ENCODE assay signal across 14 cellular contexts in the genomic region with DNA sequence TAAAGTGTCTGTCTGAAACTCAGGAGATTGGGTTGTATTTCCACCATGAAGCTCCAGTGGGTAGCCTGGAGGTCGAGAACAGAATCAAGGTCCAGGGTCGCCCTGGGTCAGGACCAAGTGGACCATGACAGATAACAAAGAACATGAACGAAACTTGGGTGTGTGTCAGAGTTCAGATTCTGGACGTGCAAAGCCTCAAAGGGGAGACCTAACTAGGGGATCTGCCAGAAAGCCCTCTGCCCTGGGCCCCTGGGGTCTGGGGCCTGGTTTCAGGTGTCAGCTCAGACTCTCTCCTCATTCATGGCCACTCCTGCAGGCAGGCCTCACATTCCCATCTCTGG. TPM values are rescaled to one million over a fixed set of nuclear protein-coding genes. Genes with fewer than 3 reads are reported as not detected.
DNase-seq lines count a peak whose midpoint lies in the region; ATAC-seq and TF ChIP-seq lines count a peak whose summit lies in the region.
"Had no signal": no experiment of that assay in that cellular context is flagged by ENCODE, and none has a peak within 500 bp of the region (broad histone marks: within the 10 kb centered on the region; RNA-seq: fewer than 3 reads in every experiment).

No MANE protein-coding gene starts in this region.

- BruUV-seq in Calu3 (replicated peaks; lab: Mats Ljungman, UMichigan), result no TSS peak

- no peak overlapping the region for H3K4me3 Mint-ChIP-seq in Calu3 (ENCODE audit: low read depth, unreplicated experiment)

- H3K79me2 ChIP-seq in parathyroid adenoma, result peaks cover 18% of the 10 kb centered on the region

- TF ChIP-seq CTCF in NB4 (IDR thresholded peaks at IDR 0.05; ENCODE audit: low read depth, low read length), result no peak
- TF ChIP-seq CTCF in heart right ventricle (IDR thresholded peaks at IDR 0.05), result no peak
- TF ChIP-seq CTCF in parathyroid adenoma (IDR thresholded peaks at IDR 0.05), result no peak
- TF ChIP-seq CTCF in Calu3 (IDR thresholded peaks at IDR 0.05; ENCODE audit: unreplicated experiment), result no peak

- DNase-seq in NB4 (ENCODE audit: low read depth) (no peak), heart right ventricle (peak in 1 of 2 donors; percentile 4), SIG-M5 (lab: John Stamatoyannopoulos, UW) (no peak), Calu3 (no peak)
- DNase-seq: activated CD4-positive, alpha-beta T cell treated with anti-CD3 and anti-CD28 coated beads, Interleukin-2, amount 50 U/mL, for 1 hour; mammary epithelial cell; NCI-H226; stimulated activated CD4-positive, alpha-beta T cell treated with anti-CD3 and anti-CD28 coated beads, Interleukin-2, amount 100 ng/mL, for 48 hours had no signal

- H3K27me3 ChIP-seq in BLaER1 treated with 17β-estradiol and CSF1 and Interleukin-3, amounts not matched to agents 10 nM and 100 nM, result no peaks in the 10 kb centered on the region
- no peaks in the 10 kb centered on the region for H3K27me3 ChIP-seq in heart right ventricle
- no peaks in the 10 kb centered on the region for H3K27me3 ChIP-seq in parathyroid adenoma (ENCODE audit: control insufficient read depth, insufficient read depth, low read length)
- H3K27me3 ChIP-seq: ascending aorta had no signal

- CTCF ChIA-PET in Calu3 (lab: Charles Lee), result interaction anchor here (0.7 kb wide), 1 partner anchor 28 kb away, joined by 3 read pairs; no protein-coding TSS in a partner anchor

- ATAC-seq in heart right ventricle, result no peak
- ATAC-seq in GM18907 (IDR thresholded peaks at IDR 0.05; ENCODE audit: unreplicated experiment), result no peak
- ATAC-seq in GM19452 (IDR thresholded peaks at IDR 0.05; ENCODE audit: unreplicated experiment), result no peak

- H3K9me3 ChIP-seq in BLaER1 treated with 17β-estradiol and CSF1 and Interleukin-3, amounts not matched to agents 10 nM and 100 nM (replicated peaks in 1 of 11), result peaks cover 0 to 10% (median 7%) of the 10 kb centered on the region in 11 experiments; a peak in 17 of 22 replicates
- peaks cover 0 to 6% (median 0%) of the 10 kb centered on the region in 11 donors for H3K9me3 ChIP-seq in heart right ventricle
- H3K9me3 ChIP-seq in parathyroid adenoma (ENCODE audit: control insufficient read depth, low read length), result no peaks in the 10 kb centered on the region
- H3K9me3 ChIP-seq: ascending aorta had no signal

- no peak for TF ChIP-seq POLR2A in NB4 (IDR thresholded peaks at IDR 0.05; ENCODE audit: extremely low read depth, insufficient read length)

- peaks cover 30% of the 10 kb centered on the region for H3K4me1 Mint-ChIP-seq in Calu3 (ENCODE audit: low read depth, unreplicated experiment)

- no peak overlapping the region for H2AFZ ChIP-seq in parathyroid adenoma

- H3K27me3 Mint-ChIP-seq in Calu3 (ENCODE audit: unreplicated experiment), result no peaks in the 10 kb centered on the region

- H3K4me1 ChIP-seq in BLaER1 treated with 17β-estradiol and CSF1 and Interleukin-3, amounts not matched to agents 10 nM and 100 nM, result peaks cover 65 to 91% (median 86%) of the 10 kb centered on the region in 10 experiments
- H3K4me1 ChIP-seq in heart right ventricle, result peaks cover 34 to 91% (median 86%) of the 10 kb centered on the region in 9 donors
- H3K4me1 ChIP-seq in parathyroid adenoma, result peaks cover 46% of the 10 kb centered on the region

- peak overlapping the region in 10 of 11 experiments; percentile 19 to 98 (median 78); a peak in 19 of 22 replicates for H3K27ac ChIP-seq in BLaER1 treated with 17β-estradiol and CSF1 and Interleukin-3, amounts not matched to agents 10 nM and 100 nM
- H3K27ac ChIP-seq in heart right ventricle (peak overlapping the region in 9 of 10 donors; percentile 89 to 98 (median 94)), parathyroid adenoma (peak overlapping the region; percentile 1)

- 28 to 33% methylated on average over 4 of the region's 4 CpGs for WGBS in heart right ventricle, 2 donors

- H3K36me3 ChIP-seq in BLaER1 treated with 17β-estradiol and CSF1 and Interleukin-3, amounts not matched to agents 10 nM and 100 nM, result peaks cover 7 to 56% (median 14%) of the 10 kb centered on the region in 11 experiments; a peak in 21 of 22 replicates
- H3K36me3 ChIP-seq in heart right ventricle (peaks cover 0 to 7% (median 4%) of the 10 kb centered on the region in 9 donors), parathyroid adenoma (ENCODE audit: control insufficient read depth, insufficient read depth, low read length) (no peaks in the 10 kb centered on the region)
- H3K36me3 ChIP-seq: ascending aorta had no signal

- H3K27ac Mint-ChIP-seq in Calu3 (ENCODE audit: unreplicated experiment), result no peak overlapping the region

- no peaks in the 10 kb centered on the region for H3K9me3 Mint-ChIP-seq in Calu3 (ENCODE audit: low read depth, unreplicated experiment)

- peaks cover 0 to 20% (median 0%) of the 10 kb centered on the region in 11 experiments; a peak in 4 of 22 replicates for H4K20me1 ChIP-seq in BLaER1 treated with 17β-estradiol and CSF1 and Interleukin-3, amounts not matched to agents 10 nM and 100 nM

- H3K9ac ChIP-seq in BLaER1 treated with 17β-estradiol and CSF1 and Interleukin-3, amounts not matched to agents 10 nM and 100 nM, result peak overlapping the region; percentile 19 to 92 (median 88); a peak in 19 of 22 replicates
- H3K9ac ChIP-seq in parathyroid adenoma, result no peak overlapping the region

- intact Hi-C loops in heart right ventricle (cut with DNase I) (loop anchor here in 1 of 10 donors (2.0 kb wide), 1 partner anchor 14 kb away; no protein-coding TSS in a partner anchor), Calu3 (cut with micrococcal nuclease; ENCODE audit: unreplicated experiment) (no loop called here)

- peaks cover 24% of the 10 kb centered on the region for H3K36me3 Mint-ChIP-seq in Calu3 (ENCODE audit: insufficient read depth, unreplicated experiment)

- H3K4me3 ChIP-seq in BLaER1 treated with 17β-estradiol and CSF1 and Interleukin-3, amounts not matched to agents 10 nM and 100 nM, result peak overlapping the region in 8 of 10 experiments; percentile 4 to 92 (median 88); a peak in 14 of 20 replicates
- H3K4me3 ChIP-seq in NB4 (ENCODE audit: low read depth, low read length) (peak overlapping the region; percentile 86), heart right ventricle (peak overlapping the region; percentile 7 to 92 (median 74)), parathyroid adenoma (ENCODE audit: low read depth, low read length) (no peak overlapping the region)

- peak overlapping the region; percentile 96 to 100 (median 99) for H3K4me2 ChIP-seq in BLaER1 treated with 17β-estradiol and CSF1 and Interleukin-3, amounts not matched to agents 10 nM and 100 nM
- H3K4me2 ChIP-seq in parathyroid adenoma (ENCODE audit: low read length), result no peak overlapping the region

RNA-seq across cellular contexts. Expression of gene RASSF4, which starts 1.6 kb away (rescaled TPM):
- 100 to 1,000 TPM in 2 of 10 donors, 10 to 100 TPM in 8; 73.3 to 120 (median 79.9) TPM for total RNA-seq in heart right ventricle
- 10 to 100 TPM; 41.2 to 89.4 TPM for polyA plus RNA-seq in heart right ventricle
- total RNA-seq in Calu3 (2022), result 2.2 and 2.4 TPM in 2 replicates

RNA-seq across cellular contexts. Expression of gene DEPP1, which starts 17.4 kb away (rescaled TPM):
- total RNA-seq in heart right ventricle (100 to 1,000 TPM in 1 of 10 donors, 10 to 100 TPM in 9; 10.0 to 172 (median 23.8) TPM), Calu3 (2022) (11.1 and 16.5 TPM in 2 replicates)
- 10 to 100 TPM; 27.6 to 40.3 TPM for polyA plus RNA-seq in heart right ventricle

RNA-seq across cellular contexts. Expression of gene ZNF22, which starts 39.5 kb away (rescaled TPM):
- total RNA-seq in heart right ventricle (10 to 100 TPM; 11.0 to 17.2 (median 15.4) TPM), Calu3 (2022) (10.8 and 11.9 TPM in 2 replicates)
- polyA plus RNA-seq in heart right ventricle, result 10 to 100 TPM; 16.2 to 16.3 TPM

RNA-seq across cellular contexts. Expression of gene TMEM72, which starts 50.1 kb away (rescaled TPM):
- total RNA-seq in heart right ventricle (under 1 TPM in 2 of 10 donors, not detected in 8; 0.17 to 0.22 TPM), Calu3 (2022) (not detected in 2 replicates)
- polyA plus RNA-seq in heart right ventricle, result not detected
- total RNA-seq: ascending aorta, mammary epithelial cell had no signal
- polyA plus RNA-seq: BJ, mammary epithelial cell had no signal

Comparison
In these comparisons a context has a peak if more than half of its experiments do, and no peak if none do; other contexts are left out.
1. H3K27ac ChIP-seq: peak in every context shown above with its lines; median percentile 94 in heart right ventricle; 78 in BLaER1 treated with 17β-estradiol and CSF1 and Interleukin-3, amounts not matched to agents 10 nM and 100 nM; 1 in parathyroid adenoma.
2. RNA of gene RASSF4, which starts 1.6 kb away (total RNA-seq): 73.3 to 120 TPM in heart right ventricle; 2.2 to 2.4 TPM in Calu3; every median in the first group is over 10 times any median in the second.